In genomic region chr11:108871867-108872266, GRCh38 we compare ENCODE assay signal across 11 cellular contexts.
"Had no signal": no experiment of that assay in that cellular context is flagged by ENCODE, and none has a peak within 500 bp of the region (broad histone marks: within the 10 kb centered on the region; RNA-seq: fewer than 3 reads in every experiment).

No MANE protein-coding gene starts in this region.

- H3K36me3 Mint-ChIP-seq: activated CD4-positive, alpha-beta memory T cell treated with anti-CD3 and anti-CD28 coated beads for 36 hours; natural killer cell treated with Interleukin-12 subunit alpha and Interleukin-12 subunit beta and Interleukin-15 and Interleukin-18, amount 100 ng/mL, for 72 hours had no signal

- H3K9me3 ChIP-seq: stomach, thoracic aorta had no signal

- H3K27me3 Mint-ChIP-seq: activated CD4-positive, alpha-beta memory T cell treated with anti-CD3 and anti-CD28 coated beads for 36 hours; dendritic cell treated with granulocyte-macrophage colony-stimulating factor and Interleukin-4, amounts not matched to agents 40 ng/mL and 50 ng/mL, for 4 days; effector memory CD8-positive, alpha-beta T cell; natural killer cell treated with Interleukin-12 subunit alpha and Interleukin-12 subunit beta and Interleukin-15 and Interleukin-18, amount 100 ng/mL, for 72 hours had no signal

- DNase-seq: activated CD4-positive, alpha-beta T cell treated with anti-CD3 and anti-CD28 coated beads for 1 hour; activated naive CD4-positive, alpha-beta T cell; effector memory CD8-positive, alpha-beta T cell; stomach; T-helper 9 cell had no signal

- H3K27me3 ChIP-seq: foreskin keratinocyte, stomach had no signal

- ATAC-seq: effector memory CD8-positive, alpha-beta T cell; natural killer cell treated with Interleukin-12 subunit alpha and Interleukin-12 subunit beta and Interleukin-15 and Interleukin-18, amount 100 ng/mL, for 72 hours had no signal

- H3K27ac ChIP-seq: stomach, thoracic aorta had no signal

- H3K27ac Mint-ChIP-seq: activated CD4-positive, alpha-beta memory T cell treated with anti-CD3 and anti-CD28 coated beads for 36 hours; activated T-helper 1 cell treated with anti-CD3 and anti-CD28 coated beads, Interleukin-12 subunit alpha, Interleukin-12 subunit beta, Interleukin-2, Interleukin-4 antibody, amounts not matched to agents 30 ng/mL and 10 ng/mL and 1 ng/mL, durations not matched to agents 14 hours and 24 hours and 36 hours; dendritic cell treated with granulocyte-macrophage colony-stimulating factor and Interleukin-4, amounts not matched to agents 40 ng/mL and 50 ng/mL, for 4 days; effector memory CD8-positive, alpha-beta T cell had no signal

- H3K9me3 Mint-ChIP-seq: activated CD4-positive, alpha-beta memory T cell treated with anti-CD3 and anti-CD28 coated beads for 36 hours; activated T-helper 1 cell treated with anti-CD3 and anti-CD28 coated beads, Interleukin-12 subunit alpha, Interleukin-12 subunit beta, Interleukin-2, Interleukin-4 antibody, amounts not matched to agents 30 ng/mL and 10 ng/mL and 1 ng/mL, durations not matched to agents 14 hours and 24 hours and 36 hours; dendritic cell treated with granulocyte-macrophage colony-stimulating factor and Interleukin-4, amounts not matched to agents 40 ng/mL and 50 ng/mL, for 4 days; effector memory CD8-positive, alpha-beta T cell; natural killer cell treated with Interleukin-12 subunit alpha and Interleukin-12 subunit beta and Interleukin-15 and Interleukin-18, amount 100 ng/mL, for 72 hours had no signal

- H3K36me3 ChIP-seq: stomach, thoracic aorta had no signal

- H3K4me3 Mint-ChIP-seq: activated CD4-positive, alpha-beta memory T cell treated with anti-CD3 and anti-CD28 coated beads for 36 hours; activated T-helper 1 cell treated with anti-CD3 and anti-CD28 coated beads, Interleukin-12 subunit alpha, Interleukin-12 subunit beta, Interleukin-2, Interleukin-4 antibody, amounts not matched to agents 30 ng/mL and 10 ng/mL and 1 ng/mL, durations not matched to agents 14 hours and 24 hours and 36 hours; dendritic cell treated with granulocyte-macrophage colony-stimulating factor and Interleukin-4, amounts not matched to agents 40 ng/mL and 50 ng/mL, for 4 days; effector memory CD8-positive, alpha-beta T cell; natural killer cell treated with Interleukin-12 subunit alpha and Interleukin-12 subunit beta and Interleukin-15 and Interleukin-18, amount 100 ng/mL, for 72 hours had no signal

- H3K4me3 ChIP-seq: stomach, thoracic aorta had no signal
